ENCODE assay signal across 10 cellular contexts in genomic region chr19:13366529-13367143, GRCh38.
A peak's percentile ranks its signal among the peaks of the same experiment; 100 is the strongest.
DNase-seq lines count a peak whose midpoint lies in the region; ATAC-seq, FAIRE-seq and TF ChIP-seq lines count a peak whose summit lies in the region.
"Had no signal": no experiment of that assay in that cellular context is flagged by ENCODE, and none has a peak within 500 bp of the region (broad histone marks: within the 10 kb centered on the region; RNA-seq: fewer than 3 reads in every experiment).

No MANE protein-coding gene starts in this region.

- WGBS in thyroid gland, 2 donors, result 84 to 90% methylated on average over 13 of the region's 13 CpGs

- H3K27ac ChIP-seq in thyroid gland, result no peak overlapping the region
- H3K27ac ChIP-seq: ascending aorta had no signal

- no peaks in the 10 kb centered on the region for H3K9me3 ChIP-seq in thyroid gland
- H3K9me3 ChIP-seq: ascending aorta had no signal

- H3K27me3 ChIP-seq in thyroid gland, result no peaks in the 10 kb centered on the region
- H3K27me3 ChIP-seq: ascending aorta had no signal

- no peak for TF ChIP-seq POLR2A in H54 (IDR thresholded peaks at IDR 0.05; ENCODE audit: low read depth, low read length)
- TF ChIP-seq POLR2A in thyroid gland (IDR thresholded peaks at IDR 0.05), result no peak

- DNase-seq in AG08396 (ENCODE audit: low spot score), result peak; percentile 45
- DNase-seq in H54 (ENCODE audit: insufficient read length, low spot score), result peak; percentile 28
- DNase-seq in RPMI7951 (ENCODE audit: low read depth), result peak; percentile 63
- DNase-seq in fibroblast of the conjunctiva (ENCODE audit: low read depth), result peak; percentile 3
- no peak for DNase-seq in islet precursor cell
- no peak for DNase-seq in thyroid gland
- DNase-seq in T-helper 1 cell, result no peak
- DNase-seq: MV-4-11 had no signal

- ATAC-seq in GM21825 (IDR thresholded peaks at IDR 0.05; ENCODE audit: unreplicated experiment), result no peak

- no peak for TF ChIP-seq CTCF in thyroid gland (IDR thresholded peaks at IDR 0.05)

- no peaks in the 10 kb centered on the region for H3K36me3 ChIP-seq in thyroid gland
- H3K36me3 ChIP-seq: ascending aorta had no signal

- H3K4me3 ChIP-seq in thyroid gland (replicated peaks in 1 of 3), result no peak overlapping the region
- H3K4me3 ChIP-seq: ascending aorta had no signal

- FAIRE-seq in H54 (lab: Jason Lieb, UNC), result no peak

- no peaks in the 10 kb centered on the region for H3K4me1 ChIP-seq in thyroid gland
- H3K4me1 ChIP-seq: ascending aorta had no signal

- intact Hi-C loops in thyroid gland (cut with DNase I), result no loop called here

Comparison
In these comparisons a context has a peak if more than half of its experiments do, and no peak if none do; other contexts are left out.
1. DNase-seq: peak in AG08396 (single experiment), H54 (single experiment), RPMI7951 (single experiment) and fibroblast of the conjunctiva (single experiment); none in islet precursor cell (single experiment), thyroid gland (0 of 2) and T-helper 1 cell (0 of 5).